In the genomic region with DNA sequence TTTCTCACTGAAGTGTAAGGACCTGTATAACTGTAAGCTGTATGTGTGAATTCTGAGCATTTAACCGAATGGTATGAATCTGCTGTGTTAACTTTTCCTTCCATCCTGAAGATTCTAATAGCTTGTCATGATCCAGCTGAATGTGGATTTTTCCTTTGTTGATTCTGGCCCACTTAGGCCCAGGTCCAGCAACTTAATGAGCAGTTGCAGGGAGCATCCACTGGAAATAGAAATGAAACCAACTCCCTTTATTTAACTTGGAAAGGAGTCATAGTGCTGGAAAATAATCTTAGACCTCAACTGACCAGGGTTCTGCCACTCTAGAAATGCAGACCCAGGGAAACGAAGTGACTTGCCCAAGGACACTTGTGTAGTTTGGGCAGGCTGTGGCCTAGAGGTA, we compare ENCODE assay signal across 20 cellular contexts.
"Had no signal": no experiment of that assay in that cellular context is flagged by ENCODE, and none has a peak within 500 bp of the region (broad histone marks: within the 10 kb centered on the region; RNA-seq: fewer than 3 reads in every experiment).

No MANE protein-coding gene starts in this region.

- H3K36me3 ChIP-seq: adrenal gland, esophagus muscularis mucosa, sigmoid colon, spleen had no signal

- H3K27me3 ChIP-seq: adrenal gland, body of pancreas, esophagus muscularis mucosa, sigmoid colon, spleen, testis had no signal

- H3K27ac ChIP-seq: adrenal gland, body of pancreas, coronary artery, esophagus muscularis mucosa, sigmoid colon, spleen, testis had no signal

- H3K4me3 Mint-ChIP-seq: activated CD8-positive, alpha-beta T cell treated with anti-CD3 and anti-CD28 coated beads for 36 hours; activated naive CD4-positive, alpha-beta T cell treated with anti-CD3 and anti-CD28 coated beads, Interleukin-2, amount 50 U/mL, for 24 hours; activated T-cell treated with anti-CD3 and anti-CD28 coated beads, Interleukin-2, amount 50 U/mL, for 4 hours; nephron progenitor cell; stimulated activated naive CD8-positive, alpha-beta T cell treated with anti-CD3 and anti-CD28 coated beads, Interleukin-15, amount 100 ng/mL, for 72 hours; WTC11 had no signal

- H3K27ac Mint-ChIP-seq: activated CD8-positive, alpha-beta T cell treated with anti-CD3 and anti-CD28 coated beads for 36 hours; activated naive CD4-positive, alpha-beta T cell treated with anti-CD3 and anti-CD28 coated beads, Interleukin-2, amount 50 U/mL, for 24 hours; nephron progenitor cell; stimulated activated naive CD8-positive, alpha-beta T cell treated with anti-CD3 and anti-CD28 coated beads, Interleukin-15, amount 100 ng/mL, for 72 hours; WTC11 had no signal

- ATAC-seq: activated CD8-positive, alpha-beta T cell treated with anti-CD3 and anti-CD28 coated beads for 36 hours; activated T-cell treated with anti-CD3 and anti-CD28 coated beads, Interleukin-2, amount 50 U/mL, for 4 hours; body of pancreas; left ventricle myocardium superior; stimulated activated naive CD8-positive, alpha-beta T cell treated with anti-CD3 and anti-CD28 coated beads, Interleukin-15, amount 100 ng/mL, for 72 hours had no signal

- H3K4me3 ChIP-seq: adrenal gland, body of pancreas, coronary artery, esophagus muscularis mucosa, sigmoid colon, spleen, testis had no signal

- H3K27me3 Mint-ChIP-seq: stimulated activated naive CD8-positive, alpha-beta T cell treated with anti-CD3 and anti-CD28 coated beads, Interleukin-15, amount 100 ng/mL, for 72 hours had no signal

- DNase-seq: activated CD4-positive, alpha-beta T cell treated with anti-CD3 and anti-CD28 coated beads for 4 hours; activated CD8-positive, alpha-beta T cell treated with anti-CD3 and anti-CD28 coated beads for 36 hours; activated effector memory CD4-positive, alpha-beta T cell treated with Interleukin-2 at 50 U/mL for 16 hours; activated T-cell treated with anti-CD3 and anti-CD28 coated beads, Interleukin-2, amount 50 U/mL, for 4 hours; adrenal gland; body of pancreas; central memory CD4-positive, alpha-beta T cell; hippocampal formation; kidney; left ventricle myocardium superior; nephron progenitor cell; sigmoid colon; spleen; stimulated activated naive CD8-positive, alpha-beta T cell treated with anti-CD3 and anti-CD28 coated beads, Interleukin-15, amount 100 ng/mL, for 72 hours; T-helper 2 cell; testis had no signal

- H3K9me3 ChIP-seq: adrenal gland, body of pancreas, esophagus muscularis mucosa, sigmoid colon, spleen, testis had no signal

- H3K4me1 Mint-ChIP-seq: activated naive CD4-positive, alpha-beta T cell treated with anti-CD3 and anti-CD28 coated beads, Interleukin-2, amount 50 U/mL, for 24 hours; stimulated activated naive CD8-positive, alpha-beta T cell treated with anti-CD3 and anti-CD28 coated beads, Interleukin-15, amount 100 ng/mL, for 72 hours had no signal

- H3K4me1 ChIP-seq: adrenal gland, body of pancreas, spleen, testis had no signal

- H3K36me3 Mint-ChIP-seq: activated naive CD4-positive, alpha-beta T cell treated with anti-CD3 and anti-CD28 coated beads, Interleukin-2, amount 50 U/mL, for 24 hours had no signal

- H3K9me3 Mint-ChIP-seq: activated CD8-positive, alpha-beta T cell treated with anti-CD3 and anti-CD28 coated beads for 36 hours; activated naive CD4-positive, alpha-beta T cell treated with anti-CD3 and anti-CD28 coated beads, Interleukin-2, amount 50 U/mL, for 24 hours; activated T-cell treated with anti-CD3 and anti-CD28 coated beads, Interleukin-2, amount 50 U/mL, for 4 hours; nephron progenitor cell; stimulated activated naive CD8-positive, alpha-beta T cell treated with anti-CD3 and anti-CD28 coated beads, Interleukin-15, amount 100 ng/mL, for 72 hours had no signal
